2 cellular contexts compared by ENCODE assay signal in genomic region chr2:170119326-170119725, GRCh38.
TF ChIP-seq lines count a peak whose summit lies in the region.
"Not testable (repeated sequence)": the region's sequence is repeated elsewhere in the genome, so short reads cannot be mapped to it uniquely, and the experiment has no call there.

No MANE protein-coding gene starts in this region.

TF ChIP-seq in K562, 482 proteins besides CTCF, POLR2A, EP300 and RAD21:
- TF ChIP-seq CBFA2T3 (IDR thresholded peaks at IDR 0.05) (peak; percentile 81), KDM1A (IDR thresholded peaks at IDR 0.05) (peak; percentile 68 to 82), HMBOX1 (IDR thresholded peaks at IDR 0.05) (0 out of 2 replicates have a peak, but pooled peaks have one; percentile 21), CBX1 (IDR thresholded peaks at IDR 0.05; ENCODE audit: low read depth) (0 out of 2 replicates have a peak, but pooled peaks have one; percentile 41), TRIM28 (IDR thresholded peaks at IDR 0.05) (peak; percentile 80; the same call in 1 of the 2 replicates), TAL1 (IDR thresholded peaks at IDR 0.05) (peak; percentile 51), RCOR1 (IDR thresholded peaks at IDR 0.05; ENCODE audit: borderline replicate concordance in 1 of 2, low read depth in 2 of 2, low read length in 2 of 2) (0 out of 4 replicates have a peak, but pooled peaks of 1 of the 2 experiments have one; percentile 13), TRIM24 (IDR thresholded peaks at IDR 0.05) (peak; percentile 57 to 82; a peak in 3 of 4 replicates), HDAC1 (IDR thresholded peaks at IDR 0.05) (0 out of 4 replicates have a peak, but pooled peaks of 1 of the 2 experiments have one; percentile 51), JUND (IDR thresholded peaks at IDR 0.05; ENCODE audit: borderline replicate concordance, low read depth, low read length) (0 out of 2 replicates have a peak, but pooled peaks have one; percentile 3), MTA2 (IDR thresholded peaks at IDR 0.05; ENCODE audit: low read depth) (0 out of 2 replicates have a peak, but pooled peaks have one; percentile 18), CBFA2T2 (conservative IDR thresholded peaks at IDR 0.05) (peak; percentile 71), TCF3 (CRISPR knock-in tag; IDR thresholded peaks at IDR 0.05) (peak; percentile 2; the same call in 1 of the 2 replicates), TEAD4 (IDR thresholded peaks at IDR 0.05; ENCODE audit: low read length) (0 out of 2 replicates have a peak, but pooled peaks have one; percentile 18)
- TF ChIP-seq JUND (tag; IDR thresholded peaks at IDR 0.05; ENCODE audit: borderline replicate concordance, low read depth, low read length); TEAD4 (CRISPR knock-in tag; IDR thresholded peaks at IDR 0.05; ENCODE audit: borderline replicate concordance): not testable (repeated sequence)

TF ChIP-seq in HepG2, 621 proteins besides CTCF, POLR2A, EP300 and RAD21:
- TF ChIP-seq ZNF281 (CRISPR knock-in tag; IDR thresholded peaks at IDR 0.05; ENCODE audit: borderline replicate concordance), result 0 out of 2 replicates have a peak, but pooled peaks have one; percentile 42
- peak; percentile 56 for TF ChIP-seq FOSL2 (CRISPR knock-in tag; IDR thresholded peaks at IDR 0.05)
- peak; percentile 92; the same call in 1 of the 2 replicates for TF ChIP-seq SETDB1 (CRISPR knock-in tag; IDR thresholded peaks at IDR 0.05; ENCODE audit: borderline replicate concordance)
- peak; percentile 76; the same call in 1 of the 2 replicates for TF ChIP-seq CBX5 (CRISPR knock-in tag; IDR thresholded peaks at IDR 0.05; ENCODE audit: borderline replicate concordance)
- TF ChIP-seq ZNF253 (CRISPR knock-in tag; IDR thresholded peaks at IDR 0.05; ENCODE audit: borderline replicate concordance), result peak; percentile 98
- peak; percentile 50; the same call in 1 of the 2 replicates for TF ChIP-seq ISL2 (CRISPR knock-in tag; IDR thresholded peaks at IDR 0.05)
